In the genomic region with DNA sequence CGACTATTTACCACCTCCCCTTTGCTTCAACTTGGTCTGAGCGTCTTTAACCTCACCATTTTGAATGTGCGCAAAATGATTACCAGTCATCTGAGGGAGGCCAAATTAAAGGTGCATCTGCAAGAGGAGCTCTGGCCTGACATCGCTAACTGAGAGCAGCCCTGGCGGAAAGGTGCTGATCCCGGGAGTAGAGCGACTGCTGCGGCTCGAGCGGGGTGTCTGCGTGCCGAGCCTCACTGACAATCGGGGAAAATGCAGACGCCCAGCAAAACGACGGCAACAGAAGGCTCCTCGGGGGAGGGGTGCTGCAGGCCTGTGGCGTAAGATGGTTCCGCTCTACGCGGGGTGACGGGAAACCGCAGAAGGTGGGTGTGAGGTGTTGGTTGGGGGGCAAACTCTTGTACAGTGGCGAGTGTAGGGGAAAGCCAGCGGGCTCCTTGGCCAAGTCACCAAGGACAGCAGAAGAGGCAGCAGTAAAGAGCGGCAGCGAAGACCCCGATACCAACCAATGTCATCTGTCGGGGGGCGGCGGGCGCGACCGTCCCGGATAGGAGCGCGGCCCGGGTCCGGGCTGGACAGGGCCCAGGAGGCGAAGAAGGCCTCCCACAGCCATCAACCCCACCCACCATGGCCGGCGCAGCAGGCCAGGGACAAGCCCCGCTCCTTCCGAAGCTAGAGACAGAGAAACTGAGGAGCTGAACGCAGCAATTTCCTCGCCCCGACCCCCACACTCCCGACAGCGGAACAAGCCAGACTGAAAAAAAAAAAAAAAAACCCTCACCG, we compare ENCODE assay signal across 8 cellular contexts. TPM values are rescaled to one million over a fixed set of nuclear protein-coding genes. Genes with fewer than 3 reads are reported as not detected.
DNase-seq lines count a peak whose midpoint lies in the region; ATAC-seq and TF ChIP-seq lines count a peak whose summit lies in the region.

No MANE protein-coding gene starts in this region.

- no peaks in the 10 kb centered on the region for H3K27me3 ChIP-seq in BLaER1 treated with 17β-estradiol and CSF1 and Interleukin-3, amounts not matched to agents 10 nM and 100 nM
- H3K27me3 ChIP-seq in endodermal cell (ENCODE audit: control insufficient read depth, insufficient read depth, low read length, poor library complexity, severe bottlenecking) (no peaks in the 10 kb centered on the region), mononuclear cell (ENCODE audit: insufficient read depth, low read length) (no peaks in the 10 kb centered on the region)

- peak overlapping the region; percentile 99 for H3K4me3 Mint-ChIP-seq in endodermal cell

- H3K27ac Mint-ChIP-seq in endodermal cell: peak overlapping the region; percentile 97

- H3K27me3 Mint-ChIP-seq in endodermal cell (ENCODE audit: insufficient read depth): no peaks in the 10 kb centered on the region

- peak overlapping the region; percentile 91 to 99 (median 96) for H3K9ac ChIP-seq in BLaER1 treated with 17β-estradiol and CSF1 and Interleukin-3, amounts not matched to agents 10 nM and 100 nM
- peak overlapping the region; percentile 81 for H3K9ac ChIP-seq in endodermal cell (ENCODE audit: extremely low read depth, low read length, poor library complexity, severe bottlenecking)

- peaks cover 3 to 22% (median 11%) of the 10 kb centered on the region in 11 experiments; a peak in 19 of 22 replicates for H3K36me3 ChIP-seq in BLaER1 treated with 17β-estradiol and CSF1 and Interleukin-3, amounts not matched to agents 10 nM and 100 nM
- H3K36me3 ChIP-seq in endodermal cell (ENCODE audit: control insufficient read depth, insufficient read depth, low read length): peaks cover 14% of the 10 kb centered on the region

- H3K9me3 Mint-ChIP-seq in endodermal cell: peaks cover 10% of the 10 kb centered on the region

- H3K9me3 ChIP-seq in BLaER1 treated with 17β-estradiol and CSF1 and Interleukin-3, amounts not matched to agents 10 nM and 100 nM (replicated peaks in 1 of 11): peaks cover 5 to 24% (median 19%) of the 10 kb centered on the region in 11 experiments
- H3K9me3 ChIP-seq in endodermal cell (ENCODE audit: control insufficient read depth, low read length) (peaks cover 19% of the 10 kb centered on the region), mononuclear cell (ENCODE audit: low read depth, low read length) (no peaks in the 10 kb centered on the region)

- DNase-seq in NOMO-1 treated with DMSO at 0.1 percent for 48 hours (lab: John Stamatoyannopoulos, UW; ENCODE audit: unreplicated experiment) (peak; percentile 54), endodermal cell (peak; percentile 84)
- peak; percentile 72 for DNase-seq in activated CD8-positive, alpha-beta memory T cell treated with anti-CD3 and anti-CD28 coated beads, Interleukin-2, amount 50 U/mL, for 1 hour (ENCODE audit: extremely low read depth)
- DNase-seq in stimulated activated CD8-positive, alpha-beta memory T cell treated with anti-CD3 and anti-CD28 coated beads, Interleukin-2, amount 100 ng/mL, for 48 hours (ENCODE audit: low read depth in 2 of 2): peak; percentile 70

- peaks cover 20 to 59% (median 45%) of the 10 kb centered on the region in 10 experiments for H3K4me1 ChIP-seq in BLaER1 treated with 17β-estradiol and CSF1 and Interleukin-3, amounts not matched to agents 10 nM and 100 nM
- peaks cover 12% of the 10 kb centered on the region for H3K4me1 ChIP-seq in endodermal cell (ENCODE audit: control insufficient read depth, insufficient read depth, low read length)
- H3K4me1 ChIP-seq in mononuclear cell (ENCODE audit: insufficient read depth, low read length): peaks cover 5% of the 10 kb centered on the region

- 0 to 1% methylated on average over 19 to 50 of the region's 50 CpGs for WGBS in endodermal cell (ENCODE audit: insufficient coverage in 1 of 2, insufficient read length in 1 of 2), 2 experiments

- peaks cover 14% of the 10 kb centered on the region for H3K36me3 Mint-ChIP-seq in endodermal cell (ENCODE audit: low read depth)

- H3K4me3 ChIP-seq in BLaER1 treated with 17β-estradiol and CSF1 and Interleukin-3, amounts not matched to agents 10 nM and 100 nM: peak overlapping the region; percentile 76 to 97 (median 88)
- H3K4me3 ChIP-seq in endodermal cell (ENCODE audit: low read length) (peak overlapping the region; percentile 97), mononuclear cell (ENCODE audit: low read length) (peak overlapping the region; percentile 86)

- TF ChIP-seq CTCF in endodermal cell (conservative IDR thresholded peaks at IDR 0.05): no peak

- H4K20me1 ChIP-seq in BLaER1 treated with 17β-estradiol and CSF1 and Interleukin-3, amounts not matched to agents 10 nM and 100 nM: peaks cover 0 to 48% (median 13%) of the 10 kb centered on the region in 11 experiments; a peak in 11 of 22 replicates

- H3K4me1 Mint-ChIP-seq in endodermal cell: peaks cover 33% of the 10 kb centered on the region

- H3K27ac ChIP-seq in BLaER1 treated with 17β-estradiol and CSF1 and Interleukin-3, amounts not matched to agents 10 nM and 100 nM: peak overlapping the region; percentile 94 to 99 (median 97)
- H3K27ac ChIP-seq in endodermal cell (ENCODE audit: low read depth, low read length): peak overlapping the region; percentile 95

- ATAC-seq in GM19324 (IDR thresholded peaks at IDR 0.05; ENCODE audit: low FRiP score, unreplicated experiment): peak; percentile 26
- ATAC-seq in HG03457 (IDR thresholded peaks at IDR 0.05; ENCODE audit: unreplicated experiment): peak; percentile 21

- H3K4me2 ChIP-seq in BLaER1 treated with 17β-estradiol and CSF1 and Interleukin-3, amounts not matched to agents 10 nM and 100 nM: peak overlapping the region; percentile 65 to 96 (median 87)

RNA-seq across cellular contexts. Expression of a gene that starts 0.5 kb away (rescaled TPM):
- 10 to 100 TPM; 61.9 to 64.7 TPM for total RNA-seq in endodermal cell
- polyA plus RNA-seq in endodermal cell (2013, experiment 1 of 2): 80.1 TPM
- polyA plus RNA-seq in endodermal cell (2013, experiment 2 of 2): 78.0 TPM
- total RNA-seq in mononuclear cell: 162 TPM

Comparison
In these comparisons a context has a peak if more than half of its experiments do, and no peak if none do; other contexts are left out.
1. Peak in every context shown above with its lines: DNase-seq, ATAC-seq, H3K4me3 ChIP-seq and H3K27ac ChIP-seq.